Comparison of ENCODE assay signal across 1 cellular context in genomic region chr14:20489093-20489994, GRCh38.
TF ChIP-seq lines count a peak whose summit lies in the region.

No MANE protein-coding gene starts in this region.

TF ChIP-seq in K562, 482 proteins besides CTCF, POLR2A, EP300 and RAD21:
- TF ChIP-seq ZNF124 (CRISPR knock-in tag; IDR thresholded peaks at IDR 0.05) (no peak), CBFA2T2 (conservative IDR thresholded peaks at IDR 0.05) (no peak), ZNF639 (CRISPR knock-in tag; conservative IDR thresholded peaks at IDR 0.05 in 1 of 2, IDR thresholded peaks at IDR 0.05 in 1 of 2) (no peak), ZNF445 (CRISPR knock-in tag; IDR thresholded peaks at IDR 0.05; ENCODE audit: low read depth) (no peak), SRSF3 (IDR thresholded peaks at IDR 0.05; ENCODE audit: insufficient read depth, low read length) (no peak), NFRKB (IDR thresholded peaks at IDR 0.05; ENCODE audit: low read depth) (no peak), FOXJ2 (tag; IDR thresholded peaks at IDR 0.05) (no peak), THRAP3 (IDR thresholded peaks at IDR 0.05; ENCODE audit: borderline replicate concordance) (no peak)
